1 cellular context compared by ENCODE assay signal in genomic region chr15:56016281-56016680, GRCh38.
TF ChIP-seq lines count a peak whose summit lies in the region.

No MANE protein-coding gene starts in this region.

TF ChIP-seq in K562, 482 proteins besides CTCF, POLR2A, EP300 and RAD21:
- no peak for TF ChIP-seq CBX8 (IDR thresholded peaks at IDR 0.05; ENCODE audit: borderline replicate concordance, extremely low read depth, low read depth, low read length, poor library complexity, severe bottlenecking)
- no peak for TF ChIP-seq ZNF584 (CRISPR knock-in tag; IDR thresholded peaks at IDR 0.05; ENCODE audit: low read depth)
- no peak for TF ChIP-seq ZNF212 (CRISPR knock-in tag; IDR thresholded peaks at IDR 0.05)
- TF ChIP-seq TARDBP (IDR thresholded peaks at IDR 0.05): no peak
- no peak for TF ChIP-seq ZNF77 (CRISPR knock-in tag; IDR thresholded peaks at IDR 0.05)
- TF ChIP-seq, protein P1, sequence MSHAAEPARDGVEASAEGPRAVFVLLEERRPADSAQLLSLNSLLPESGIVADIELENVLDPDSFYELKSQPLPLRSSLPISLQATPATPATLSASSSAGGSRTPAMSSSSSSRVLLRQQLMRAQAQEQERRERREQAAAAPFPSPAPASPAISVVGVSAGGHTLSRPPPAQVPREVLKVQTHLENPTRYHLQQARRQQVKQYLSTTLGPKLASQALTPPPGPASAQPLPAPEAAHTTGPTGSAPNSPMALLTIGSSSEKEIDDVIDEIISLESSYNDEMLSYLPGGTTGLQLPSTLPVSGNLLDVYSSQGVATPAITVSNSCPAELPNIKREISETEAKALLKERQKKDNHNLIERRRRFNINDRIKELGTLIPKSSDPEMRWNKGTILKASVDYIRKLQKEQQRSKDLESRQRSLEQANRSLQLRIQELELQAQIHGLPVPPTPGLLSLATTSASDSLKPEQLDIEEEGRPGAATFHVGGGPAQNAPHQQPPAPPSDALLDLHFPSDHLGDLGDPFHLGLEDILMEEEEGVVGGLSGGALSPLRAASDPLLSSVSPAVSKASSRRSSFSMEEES (CRISPR knock-in tag; IDR thresholded peaks at IDR 0.05): peak; percentile 73
- TF ChIP-seq E4F1 (CRISPR knock-in tag; IDR thresholded peaks at IDR 0.05; ENCODE audit: borderline replicate concordance): no peak
- TF ChIP-seq, protein P2, sequence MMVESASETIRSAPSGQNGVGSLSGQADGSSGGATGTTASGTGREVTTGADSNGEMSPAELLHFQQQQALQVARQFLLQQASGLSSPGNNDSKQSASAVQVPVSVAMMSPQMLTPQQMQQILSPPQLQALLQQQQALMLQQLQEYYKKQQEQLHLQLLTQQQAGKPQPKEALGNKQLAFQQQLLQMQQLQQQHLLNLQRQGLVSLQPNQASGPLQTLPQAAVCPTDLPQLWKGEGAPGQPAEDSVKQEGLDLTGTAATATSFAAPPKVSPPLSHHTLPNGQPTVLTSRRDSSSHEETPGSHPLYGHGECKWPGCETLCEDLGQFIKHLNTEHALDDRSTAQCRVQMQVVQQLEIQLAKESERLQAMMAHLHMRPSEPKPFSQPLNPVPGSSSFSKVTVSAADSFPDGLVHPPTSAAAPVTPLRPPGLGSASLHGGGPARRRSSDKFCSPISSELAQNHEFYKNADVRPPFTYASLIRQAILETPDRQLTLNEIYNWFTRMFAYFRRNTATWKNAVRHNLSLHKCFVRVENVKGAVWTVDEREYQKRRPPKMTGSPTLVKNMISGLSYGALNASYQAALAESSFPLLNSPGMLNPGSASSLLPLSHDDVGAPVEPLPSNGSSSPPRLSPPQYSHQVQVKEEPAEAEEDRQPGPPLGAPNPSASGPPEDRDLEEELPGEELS (CRISPR knock-in tag; IDR thresholded peaks at IDR 0.05; ENCODE audit: borderline replicate concordance): no peak
- TF ChIP-seq TBP (optimal IDR thresholded peaks at IDR 0.05; ENCODE audit: low read depth, low read length): no peak
- TF ChIP-seq ZNF589 (CRISPR knock-in tag; IDR thresholded peaks at IDR 0.05; ENCODE audit: low read depth): peak; percentile 18; the same call in 1 of the 2 replicates
- no peak for TF ChIP-seq BDP1 (IDR thresholded peaks at IDR 0.05; ENCODE audit: insufficient read depth, insufficient read length)
